ENCODE assay signal across 1 cellular context in genomic region chr12:124053855-124054254, GRCh38.
TF ChIP-seq lines count a peak whose summit lies in the region.

No MANE protein-coding gene starts in this region.

TF ChIP-seq in SK-N-SH, 30 proteins besides CTCF, POLR2A, EP300 and RAD21 (continued from another document):
- TF ChIP-seq, protein P1, sequence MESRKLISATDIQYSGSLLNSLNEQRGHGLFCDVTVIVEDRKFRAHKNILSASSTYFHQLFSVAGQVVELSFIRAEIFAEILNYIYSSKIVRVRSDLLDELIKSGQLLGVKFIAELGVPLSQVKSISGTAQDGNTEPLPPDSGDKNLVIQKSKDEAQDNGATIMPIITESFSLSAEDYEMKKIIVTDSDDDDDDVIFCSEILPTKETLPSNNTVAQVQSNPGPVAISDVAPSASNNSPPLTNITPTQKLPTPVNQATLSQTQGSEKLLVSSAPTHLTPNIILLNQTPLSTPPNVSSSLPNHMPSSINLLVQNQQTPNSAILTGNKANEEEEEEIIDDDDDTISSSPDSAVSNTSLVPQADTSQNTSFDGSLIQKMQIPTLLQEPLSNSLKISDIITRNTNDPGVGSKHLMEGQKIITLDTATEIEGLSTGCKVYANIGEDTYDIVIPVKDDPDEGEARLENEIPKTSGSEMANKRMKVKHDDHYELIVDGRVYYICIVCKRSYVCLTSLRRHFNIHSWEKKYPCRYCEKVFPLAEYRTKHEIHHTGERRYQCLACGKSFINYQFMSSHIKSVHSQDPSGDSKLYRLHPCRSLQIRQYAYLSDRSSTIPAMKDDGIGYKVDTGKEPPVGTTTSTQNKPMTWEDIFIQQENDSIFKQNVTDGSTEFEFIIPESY (IDR thresholded peaks at IDR 0.05; ENCODE audit: borderline replicate concordance, low read depth): no peak
- TF ChIP-seq GABPA (IDR thresholded peaks at IDR 0.05; ENCODE audit: low read depth) (no peak), NFIC (IDR thresholded peaks at IDR 0.05; ENCODE audit: borderline replicate concordance) (no peak)
